In the genomic region with DNA sequence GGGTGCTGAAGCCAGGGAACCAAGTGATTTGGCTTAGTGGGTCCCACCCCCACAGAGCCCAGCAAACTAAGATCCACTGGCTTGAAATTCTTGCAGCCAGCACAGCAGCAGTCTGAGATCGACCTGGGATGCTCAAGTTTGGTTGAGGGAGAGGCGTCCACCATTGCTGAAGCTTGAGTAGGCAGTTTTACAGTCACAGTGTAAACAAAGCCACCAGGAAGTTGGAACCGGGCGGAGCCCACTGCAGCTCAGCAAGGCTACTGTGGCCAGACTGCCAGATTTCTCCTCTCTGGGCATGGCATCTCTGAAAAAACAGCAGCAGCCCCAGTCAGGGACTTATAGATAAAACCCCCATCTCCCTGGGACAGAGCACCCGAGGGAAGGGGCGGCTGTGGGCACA, we compare ENCODE assay signal across 1 cellular context.
TF ChIP-seq lines count a peak whose summit lies in the region.

No MANE protein-coding gene starts in this region.

TF ChIP-seq in SK-N-SH, 30 proteins besides CTCF, POLR2A, EP300 and RAD21 (continued from another document):
- TF ChIP-seq, protein P1, sequence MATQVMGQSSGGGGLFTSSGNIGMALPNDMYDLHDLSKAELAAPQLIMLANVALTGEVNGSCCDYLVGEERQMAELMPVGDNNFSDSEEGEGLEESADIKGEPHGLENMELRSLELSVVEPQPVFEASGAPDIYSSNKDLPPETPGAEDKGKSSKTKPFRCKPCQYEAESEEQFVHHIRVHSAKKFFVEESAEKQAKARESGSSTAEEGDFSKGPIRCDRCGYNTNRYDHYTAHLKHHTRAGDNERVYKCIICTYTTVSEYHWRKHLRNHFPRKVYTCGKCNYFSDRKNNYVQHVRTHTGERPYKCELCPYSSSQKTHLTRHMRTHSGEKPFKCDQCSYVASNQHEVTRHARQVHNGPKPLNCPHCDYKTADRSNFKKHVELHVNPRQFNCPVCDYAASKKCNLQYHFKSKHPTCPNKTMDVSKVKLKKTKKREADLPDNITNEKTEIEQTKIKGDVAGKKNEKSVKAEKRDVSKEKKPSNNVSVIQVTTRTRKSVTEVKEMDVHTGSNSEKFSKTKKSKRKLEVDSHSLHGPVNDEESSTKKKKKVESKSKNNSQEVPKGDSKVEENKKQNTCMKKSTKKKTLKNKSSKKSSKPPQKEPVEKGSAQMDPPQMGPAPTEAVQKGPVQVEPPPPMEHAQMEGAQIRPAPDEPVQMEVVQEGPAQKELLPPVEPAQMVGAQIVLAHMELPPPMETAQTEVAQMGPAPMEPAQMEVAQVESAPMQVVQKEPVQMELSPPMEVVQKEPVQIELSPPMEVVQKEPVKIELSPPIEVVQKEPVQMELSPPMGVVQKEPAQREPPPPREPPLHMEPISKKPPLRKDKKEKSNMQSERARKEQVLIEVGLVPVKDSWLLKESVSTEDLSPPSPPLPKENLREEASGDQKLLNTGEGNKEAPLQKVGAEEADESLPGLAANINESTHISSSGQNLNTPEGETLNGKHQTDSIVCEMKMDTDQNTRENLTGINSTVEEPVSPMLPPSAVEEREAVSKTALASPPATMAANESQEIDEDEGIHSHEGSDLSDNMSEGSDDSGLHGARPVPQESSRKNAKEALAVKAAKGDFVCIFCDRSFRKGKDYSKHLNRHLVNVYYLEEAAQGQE (IDR thresholded peaks at IDR 0.05; ENCODE audit: low read depth, low read length) = no peak
- TF ChIP-seq GATA2 (CRISPR knock-in tag; IDR thresholded peaks at IDR 0.05) = no peak
- TF ChIP-seq FOXJ3 (CRISPR knock-in tag; IDR thresholded peaks at IDR 0.05) = no peak
- no peak for TF ChIP-seq SMC3 (IDR thresholded peaks at IDR 0.05; ENCODE audit: low read depth, low read length)
- no peak for TF ChIP-seq RCOR1 (IDR thresholded peaks at IDR 0.05; ENCODE audit: low read length)
